ENCODE assay signal across 9 cellular contexts in genomic region chr11:17722000-17722643, GRCh38. TPM values are rescaled to one million over a fixed set of nuclear protein-coding genes. Genes with fewer than 3 reads are reported as not detected.
A peak's percentile ranks its signal among the peaks of the same experiment; 100 is the strongest.
DNase-seq lines count a peak whose midpoint lies in the region; ATAC-seq and TF ChIP-seq lines count a peak whose summit lies in the region.
"Had no signal": no experiment of that assay in that cellular context is flagged by ENCODE, and none has a peak within 500 bp of the region (broad histone marks: within the 10 kb centered on the region; RNA-seq: fewer than 3 reads in every experiment).

No MANE protein-coding gene starts in this region.

- no peaks in the 10 kb centered on the region for H3K36me3 Mint-ChIP-seq in nephron progenitor cell (ENCODE audit: low read depth)
- H3K36me3 Mint-ChIP-seq in activated CD8-positive, alpha-beta T cell treated with anti-CD3 and anti-CD28 coated beads, Interleukin-2, amount 10 ng/mL, durations not matched to agents 7 days and 5 days (ENCODE audit: low read depth): no peaks in the 10 kb centered on the region
- H3K36me3 Mint-ChIP-seq in naive thymus-derived CD4-positive, alpha-beta T cell: no peaks in the 10 kb centered on the region

- no peak overlapping the region for H3K27ac Mint-ChIP-seq in nephron progenitor cell
- no peak overlapping the region for H3K27ac Mint-ChIP-seq in activated CD8-positive, alpha-beta T cell treated with anti-CD3 and anti-CD28 coated beads, Interleukin-2, amount 10 ng/mL, durations not matched to agents 7 days and 5 days
- H3K27ac Mint-ChIP-seq in naive thymus-derived CD4-positive, alpha-beta T cell: no peak overlapping the region

- H3K27me3 ChIP-seq in naive thymus-derived CD4-positive, alpha-beta T cell (ENCODE audit: control insufficient read depth in 2 of 2, insufficient read depth in 2 of 2, low read length in 2 of 2): peaks cover 0 to 7% of the 10 kb centered on the region in 2 donors

- H3K4me1 Mint-ChIP-seq in nephron progenitor cell: peaks cover 5% of the 10 kb centered on the region
- no peaks in the 10 kb centered on the region for H3K4me1 Mint-ChIP-seq in activated CD8-positive, alpha-beta T cell treated with anti-CD3 and anti-CD28 coated beads, Interleukin-2, amount 10 ng/mL, durations not matched to agents 7 days and 5 days (ENCODE audit: low read depth)
- H3K4me1 Mint-ChIP-seq in naive thymus-derived CD4-positive, alpha-beta T cell: peaks cover 0 to 6% (median 3%) of the 10 kb centered on the region in 7 donors

- ATAC-seq in activated CD8-positive, alpha-beta T cell treated with anti-CD3 and anti-CD28 coated beads, Interleukin-2, amount 10 ng/mL, durations not matched to agents 7 days and 5 days: no peak
- no peak for ATAC-seq in HG03520 (IDR thresholded peaks at IDR 0.05; ENCODE audit: unreplicated experiment)
- no peak for ATAC-seq in GM19328 (IDR thresholded peaks at IDR 0.05; ENCODE audit: unreplicated experiment)
- no peak for ATAC-seq in naive thymus-derived CD4-positive, alpha-beta T cell

- H3K9me3 ChIP-seq in naive thymus-derived CD4-positive, alpha-beta T cell (ENCODE audit: control insufficient read depth in 2 of 3, low read length in 3 of 3): no peaks in the 10 kb centered on the region

- DNase-seq in Daoy (ENCODE audit: low read depth) (peak; percentile 64), M059J (ENCODE audit: low read depth) (peak; percentile 64), cerebellum (ENCODE audit: low spot score) (peak; percentile 65), nephron progenitor cell (peak; percentile 46)
- DNase-seq in activated CD8-positive, alpha-beta T cell treated with anti-CD3 and anti-CD28 coated beads, Interleukin-2, amount 10 ng/mL, durations not matched to agents 7 days and 5 days: no peak
- no peak for DNase-seq in naive thymus-derived CD4-positive, alpha-beta T cell
- DNase-seq: kidney had no signal

- POLR2A ChIA-PET in activated CD8-positive, alpha-beta T cell treated with anti-CD3 and anti-CD28 coated beads, Interleukin-2, amount 10 ng/mL, durations not matched to agents 7 days and 5 days (lab: Charles Lee): no interaction called here
- POLR2A ChIA-PET in naive thymus-derived CD4-positive, alpha-beta T cell (lab: Charles Lee): no interaction called here

- intact Hi-C loops in naive thymus-derived CD4-positive, alpha-beta T cell (cut with micrococcal nuclease): loop anchor here in 1 of 2 donors (10.0 kb wide), 1 partner anchor 337 kb away; the partner anchor contains the start of gene KCNJ11

- no peaks in the 10 kb centered on the region for H3K9me3 Mint-ChIP-seq in nephron progenitor cell
- no peaks in the 10 kb centered on the region for H3K9me3 Mint-ChIP-seq in activated CD8-positive, alpha-beta T cell treated with anti-CD3 and anti-CD28 coated beads, Interleukin-2, amount 10 ng/mL, durations not matched to agents 7 days and 5 days (ENCODE audit: insufficient read depth)
- no peaks in the 10 kb centered on the region for H3K9me3 Mint-ChIP-seq in naive thymus-derived CD4-positive, alpha-beta T cell

- no peak overlapping the region for H3K4me3 ChIP-seq in naive thymus-derived CD4-positive, alpha-beta T cell (ENCODE audit: low read length)

- CTCF ChIA-PET in activated CD8-positive, alpha-beta T cell treated with anti-CD3 and anti-CD28 coated beads, Interleukin-2, amount 10 ng/mL, durations not matched to agents 7 days and 5 days (lab: Charles Lee): interaction anchor here (2.5 kb wide), 1 partner anchor 9 kb away, joined by 13 read pairs; no protein-coding TSS in a partner anchor
- CTCF ChIA-PET in naive thymus-derived CD4-positive, alpha-beta T cell (lab: Charles Lee): interaction anchor here (1.3 kb wide), 1 partner anchor 9 kb away, joined by 3 read pairs; no protein-coding TSS in a partner anchor

- no peaks in the 10 kb centered on the region for H3K36me3 ChIP-seq in naive thymus-derived CD4-positive, alpha-beta T cell (ENCODE audit: control insufficient read depth in 2 of 3, insufficient read depth in 3 of 3, low read length in 3 of 3)

- H3K4me1 ChIP-seq in naive thymus-derived CD4-positive, alpha-beta T cell (ENCODE audit: control insufficient read depth in 2 of 2, insufficient read depth in 2 of 2, low read length in 2 of 2): no peaks in the 10 kb centered on the region

- TF ChIP-seq CTCF in nephron progenitor cell (IDR thresholded peaks at IDR 0.05): peak; percentile 39

- no peak overlapping the region for H3K27ac ChIP-seq in naive thymus-derived CD4-positive, alpha-beta T cell (ENCODE audit: low read depth, low read length)

- no peaks in the 10 kb centered on the region for H3K27me3 Mint-ChIP-seq in nephron progenitor cell (ENCODE audit: low read depth, poor library complexity)
- peaks cover 54% of the 10 kb centered on the region for H3K27me3 Mint-ChIP-seq in activated CD8-positive, alpha-beta T cell treated with anti-CD3 and anti-CD28 coated beads, Interleukin-2, amount 10 ng/mL, durations not matched to agents 7 days and 5 days (ENCODE audit: low read depth)
- peaks cover 31 to 55% (median 39%) of the 10 kb centered on the region in 5 donors for H3K27me3 Mint-ChIP-seq in naive thymus-derived CD4-positive, alpha-beta T cell

- peak overlapping the region; percentile 22 for H3K4me3 Mint-ChIP-seq in nephron progenitor cell
- no peak overlapping the region for H3K4me3 Mint-ChIP-seq in activated CD8-positive, alpha-beta T cell treated with anti-CD3 and anti-CD28 coated beads, Interleukin-2, amount 10 ng/mL, durations not matched to agents 7 days and 5 days
- no peak overlapping the region for H3K4me3 Mint-ChIP-seq in naive thymus-derived CD4-positive, alpha-beta T cell

RNA-seq across cellular contexts. Expression of gene MYOD1, which starts 2.8 kb away (rescaled TPM):
- not detected in 2 replicates for total RNA-seq in Daoy (2014; rRNA removed; shearing (Covaris generic))
- total RNA-seq in M059J (2014; rRNA removed; shearing (Covaris generic)): 0.05 and 0.12 TPM in 2 replicates
- total RNA-seq in cerebellum: not detected
- total RNA-seq in activated CD8-positive, alpha-beta T cell treated with anti-CD3 and anti-CD28 coated beads, Interleukin-2, amount 10 ng/mL, durations not matched to agents 7 days and 5 days: not detected
- not detected for total RNA-seq in naive thymus-derived CD4-positive, alpha-beta T cell
- polyA plus RNA-seq in naive thymus-derived CD4-positive, alpha-beta T cell: not detected
- total RNA-seq: kidney had no signal

RNA-seq across cellular contexts. Expression of gene KCNC1, which starts 12.5 kb away (rescaled TPM):
- total RNA-seq in Daoy (2014; rRNA removed; shearing (Covaris generic)): 0.23 TPM in 1 of 2 replicates, not detected in the other
- not detected in 2 replicates for total RNA-seq in M059J (2014; rRNA removed; shearing (Covaris generic))
- 16.8 TPM for total RNA-seq in cerebellum
- not detected for total RNA-seq in activated CD8-positive, alpha-beta T cell treated with anti-CD3 and anti-CD28 coated beads, Interleukin-2, amount 10 ng/mL, durations not matched to agents 7 days and 5 days
- total RNA-seq in naive thymus-derived CD4-positive, alpha-beta T cell: not detected
- polyA plus RNA-seq in naive thymus-derived CD4-positive, alpha-beta T cell: not detected

Comparison
In these comparisons a context has a peak if more than half of its experiments do, and no peak if none do; other contexts are left out.
1. DNase-seq: peak in Daoy (single experiment), M059J (single experiment), cerebellum (single experiment) and nephron progenitor cell (single experiment); none in activated CD8-positive, alpha-beta T cell treated with anti-CD3 and anti-CD28 coated beads, Interleukin-2, amount 10 ng/mL, durations not matched to agents 7 days and 5 days (single experiment) and naive thymus-derived CD4-positive, alpha-beta T cell (0 of 9).
2. RNA of gene KCNC1, which starts 12.5 kb away (total RNA-seq): 16.8 TPM in cerebellum (single experiment); 0.23 TPM in Daoy, not detected in M059J, not detected in activated CD8-positive, alpha-beta T cell treated with anti-CD3 and anti-CD28 coated beads, Interleukin-2, amount 10 ng/mL, durations not matched to agents 7 days and 5 days and not detected in naive thymus-derived CD4-positive, alpha-beta T cell; every median in the first group is over 10 times any median in the second.